In genomic region chr6:31079656-31080261, GRCh38 we compare ENCODE assay signal across 8 cellular contexts. TPM values are rescaled to one million over a fixed set of nuclear protein-coding genes. Genes with fewer than 3 reads are reported as not detected.
DNase-seq lines count a peak whose midpoint lies in the region; ATAC-seq and TF ChIP-seq lines count a peak whose summit lies in the region.

No MANE protein-coding gene starts in this region.

- peak; percentile 66 to 71 (median 68) for DNase-seq in CD4-positive, alpha-beta memory T cell
- DNase-seq in RPMI8226: peak; percentile 80
- DNase-seq in activated T-helper 1 cell treated with anti-CD3 and anti-CD28 coated beads, Interleukin-2, amount 50 U/mL, for 16 hours (ENCODE audit: low read depth in 1 of 2, low spot score in 1 of 2): peak; percentile 26 to 34
- peak; percentile 66 for DNase-seq in fibroblast of mammary gland (ENCODE audit: low read depth)
- peak in 38 of 49 donors; percentile 10 to 75 (median 52) for DNase-seq in substantia nigra (lab: John Stamatoyannopoulos, UW)

- TF ChIP-seq RAD21 in Ishikawa (IDR thresholded peaks at IDR 0.05; ENCODE audit: low read depth): peak; percentile 83

- H3K36me3 ChIP-seq in CD4-positive, alpha-beta memory T cell (ENCODE audit: insufficient read depth, low read length): no peaks in the 10 kb centered on the region
- H3K36me3 ChIP-seq in neuron (ENCODE audit: insufficient read depth, low read length): no peaks in the 10 kb centered on the region

- TF ChIP-seq CTCF in fibroblast of mammary gland (conservative IDR thresholded peaks at IDR 0.05; ENCODE audit: control insufficient read depth, insufficient read depth, low read depth, low read length): peak; percentile 88

- peak overlapping the region; percentile 18 for H2AFZ ChIP-seq in neuron (ENCODE audit: low read depth, low read length)

- H3K4me1 Mint-ChIP-seq in CD4-positive, alpha-beta memory T cell: peaks cover 2 to 8% (median 6%) of the 10 kb centered on the region in 4 donors

- H3K9me3 ChIP-seq in CD4-positive, alpha-beta memory T cell (ENCODE audit: control insufficient read depth in 1 of 2, low read length in 2 of 2): no peaks in the 10 kb centered on the region
- no peaks in the 10 kb centered on the region for H3K9me3 ChIP-seq in neuron (ENCODE audit: low read length)

- H3K27me3 Mint-ChIP-seq in CD4-positive, alpha-beta memory T cell: peaks cover 3 to 4% of the 10 kb centered on the region in 2 donors

- H3K27ac Mint-ChIP-seq in CD4-positive, alpha-beta memory T cell: peak overlapping the region in 2 of 7 donors; percentile 11 to 64

- H3K36me3 Mint-ChIP-seq in CD4-positive, alpha-beta memory T cell: no peaks in the 10 kb centered on the region

- H3K27me3 ChIP-seq in CD4-positive, alpha-beta memory T cell (ENCODE audit: insufficient read depth, low read length): no peaks in the 10 kb centered on the region
- H3K27me3 ChIP-seq in neuron (ENCODE audit: insufficient read depth, low read length): peaks cover 2% of the 10 kb centered on the region

- POLR2A ChIA-PET in CD4-positive, alpha-beta memory T cell (lab: Charles Lee; ENCODE audit: partially characterized antibody): interaction anchor here (1.1 to 2.0 kb wide), 4 partner anchors 11 to 166 kb away, joined by 3 to 21 read pairs (median 5); partner anchors contain the start of genes PSORS1C1 and VARS2

- ATAC-seq in HG02870 (IDR thresholded peaks at IDR 0.05; ENCODE audit: unreplicated experiment): no peak

- no peak overlapping the region for H3K27ac ChIP-seq in CD4-positive, alpha-beta memory T cell (ENCODE audit: low read depth, low read length)
- H3K27ac ChIP-seq in substantia nigra (ENCODE audit: low read depth, low read length, poor library complexity, severe bottlenecking): no peak overlapping the region

- H3K4me1 ChIP-seq in CD4-positive, alpha-beta memory T cell (ENCODE audit: insufficient read depth, low read length): peaks cover 8% of the 10 kb centered on the region
- H3K4me1 ChIP-seq in neuron (ENCODE audit: insufficient read depth, low read length): peaks cover 3% of the 10 kb centered on the region

- no peaks in the 10 kb centered on the region for H3K9me3 Mint-ChIP-seq in CD4-positive, alpha-beta memory T cell

- H3K4me3 ChIP-seq in CD4-positive, alpha-beta memory T cell (ENCODE audit: low read length in 2 of 2): no peak overlapping the region
- H3K4me3 ChIP-seq in fibroblast of mammary gland (ENCODE audit: control insufficient read depth, low read depth, low read length) (no peak overlapping the region), neuron (ENCODE audit: low read length) (peak overlapping the region; percentile 20)

- no peak for TF ChIP-seq EP300 in Ishikawa (IDR thresholded peaks at IDR 0.05; ENCODE audit: borderline replicate concordance)

- intact Hi-C loops in CD4-positive, alpha-beta memory T cell (cut with micrococcal nuclease): loop anchor here (2.0 to 10.0 kb wide), 2 partner anchors 35 to 625 kb away; partner anchors contain the start of gene PSORS1C1

- CTCF ChIA-PET in CD4-positive, alpha-beta memory T cell (lab: Charles Lee; ENCODE audit: partially characterized antibody): interaction anchor here (0.6 to 3.6 kb wide), 47 partner anchors 7 to 669 kb away, joined by 3 to 49 read pairs (median 5); partner anchors contain the start of genes C6orf15, CDSN, DDR1 and PSORS1C1

- H3K4me3 Mint-ChIP-seq in CD4-positive, alpha-beta memory T cell: peak overlapping the region; percentile 41 to 77 (median 64)

TF ChIP-seq in Ishikawa, 13 proteins besides CTCF, POLR2A, EP300 and RAD21:
- TF ChIP-seq TCF12 (IDR thresholded peaks at IDR 0.05; ENCODE audit: low read depth) (no peak), CREB1 (IDR thresholded peaks at IDR 0.05; ENCODE audit: low read depth) (no peak)

RNA-seq across cellular contexts. Expression of gene C6orf15, which starts 32.6 kb away (rescaled TPM):
- not detected for total RNA-seq in CD4-positive, alpha-beta memory T cell
- not detected for polyA plus RNA-seq in CD4-positive, alpha-beta memory T cell

RNA-seq across cellular contexts. Expression of gene PSORS1C1, which starts 34.8 kb away (rescaled TPM):
- not detected for total RNA-seq in CD4-positive, alpha-beta memory T cell
- polyA plus RNA-seq in CD4-positive, alpha-beta memory T cell: under 1 TPM in 1 of 2 donors, not detected in 1; 0.60 TPM

RNA-seq across cellular contexts. Expression of gene CDSN, which starts 40.5 kb away (rescaled TPM):
- total RNA-seq in CD4-positive, alpha-beta memory T cell: not detected
- polyA plus RNA-seq in CD4-positive, alpha-beta memory T cell: not detected

RNA-seq across cellular contexts. Expression of gene PSORS1C2, which starts 59.1 kb away (rescaled TPM):
- total RNA-seq in CD4-positive, alpha-beta memory T cell: not detected
- not detected for polyA plus RNA-seq in CD4-positive, alpha-beta memory T cell

Comparison
In these comparisons a context has a peak if more than half of its experiments do, and no peak if none do; other contexts are left out.
1. DNase-seq: peak in every context shown above with its lines; median percentile 80 in RPMI8226; 68 in CD4-positive, alpha-beta memory T cell; 66 in fibroblast of mammary gland; 52 in substantia nigra; 30 in activated T-helper 1 cell treated with anti-CD3 and anti-CD28 coated beads, Interleukin-2, amount 50 U/mL, for 16 hours.